23 cellular contexts compared by ENCODE assay signal in the genomic region with DNA sequence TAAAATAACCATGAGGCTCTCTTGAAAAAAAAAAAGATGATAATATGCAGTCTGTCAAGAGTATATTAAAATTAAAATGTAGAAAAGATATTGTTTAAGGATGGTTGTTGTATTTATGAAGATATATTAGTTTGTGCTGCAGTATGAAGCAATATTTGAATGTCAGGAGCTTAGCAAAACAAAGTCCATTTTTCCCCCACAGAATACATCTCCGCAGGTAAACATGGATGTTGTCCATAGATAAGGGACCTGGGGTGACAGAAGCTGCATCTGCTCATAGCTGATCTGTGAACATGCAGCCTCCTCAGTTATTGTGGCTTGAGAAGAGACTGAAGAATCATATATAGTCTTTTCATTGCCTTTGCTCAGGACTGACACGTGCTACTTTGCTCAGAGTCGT.
DNase-seq lines count a peak whose midpoint lies in the region; ATAC-seq, FAIRE-seq and TF ChIP-seq lines count a peak whose summit lies in the region.
"Had no signal": no experiment of that assay in that cellular context is flagged by ENCODE, and none has a peak within 500 bp of the region (broad histone marks: within the 10 kb centered on the region; RNA-seq: fewer than 3 reads in every experiment).

No MANE protein-coding gene starts in this region.

- no peaks in the 10 kb centered on the region for H3K36me3 ChIP-seq in K562 (ENCODE audit: control insufficient read depth, insufficient read depth, low read length)
- no peaks in the 10 kb centered on the region for H3K36me3 ChIP-seq in HepG2 (replicated peaks in 1 of 2; ENCODE audit: control insufficient read depth in 1 of 2, insufficient read depth in 2 of 2, low read length in 2 of 2)
- no peaks in the 10 kb centered on the region for H3K36me3 ChIP-seq in PC-9 (ENCODE audit: low read depth)
- H3K36me3 ChIP-seq: BLaER1 had no signal

- H3K9me3 ChIP-seq in K562 (replicated peaks; ENCODE audit: control insufficient read depth, insufficient read depth, low read depth, low read length) = no peaks in the 10 kb centered on the region
- H3K9me3 ChIP-seq in HepG2 (ENCODE audit: low read length) = peaks cover 52% of the 10 kb centered on the region
- H3K9me3 ChIP-seq in PC-9 (ENCODE audit: insufficient read depth, low read depth) = no peaks in the 10 kb centered on the region
- H3K9me3 ChIP-seq: BLaER1 had no signal

- CTCF ChIA-PET in K562 (lab: Yijun Ruan, JAX; ENCODE audit: low intra/inter-chr PET ratio) = no interaction called here
- CTCF ChIA-PET in HepG2 (lab: Yijun Ruan, JAX; ENCODE audit: low intra/inter-chr PET ratio, low total read pairs) = no interaction called here
- CTCF ChIA-PET in PC-9 (lab: Charles Lee) = no interaction called here

- H3F3A ChIP-seq in PC-9 (ENCODE audit: insufficient read depth, low read depth) = no peaks in the 10 kb centered on the region

- BruUV-seq in K562 (replicated peaks; lab: Mats Ljungman, UMichigan) = no TSS peak
- BruUV-seq in HepG2 (replicated peaks; lab: Mats Ljungman, UMichigan) = no TSS peak
- BruUV-seq in PC-9 (replicated peaks; lab: Mats Ljungman, UMichigan) = no TSS peak

- no peaks in the 10 kb centered on the region for H3K4me1 ChIP-seq in K562 (replicated peaks in 1 of 2; ENCODE audit: control insufficient read depth in 2 of 2, insufficient read depth in 2 of 2, low read length in 2 of 2)
- peaks cover 7% of the 10 kb centered on the region for H3K4me1 ChIP-seq in HepG2 (ENCODE audit: insufficient read depth, low read length)
- H3K4me1 ChIP-seq in PC-9 (replicated peaks; ENCODE audit: insufficient read depth) = no peaks in the 10 kb centered on the region
- H3K4me1 ChIP-seq: BLaER1 had no signal

- H2AFZ ChIP-seq in K562 (ENCODE audit: low read depth, low read length) (no peak overlapping the region), HepG2 (ENCODE audit: low read length) (no peak overlapping the region), PC-9 (no peak overlapping the region)
- H2AFZ ChIP-seq: GM23248 had no signal

- H3K27me3 ChIP-seq in K562 (ENCODE audit: control insufficient read depth in 2 of 2, insufficient read depth in 2 of 2, low read length in 2 of 2) = no peaks in the 10 kb centered on the region
- no peaks in the 10 kb centered on the region for H3K27me3 ChIP-seq in HepG2 (ENCODE audit: control insufficient read depth in 1 of 2, insufficient read depth in 2 of 2, low read length in 2 of 2)
- no peaks in the 10 kb centered on the region for H3K27me3 ChIP-seq in PC-9 (ENCODE audit: insufficient read depth, low read depth)
- H3K27me3 ChIP-seq: BLaER1 had no signal

- ATAC-seq in K562 (no peak), HepG2 (peak; percentile 93)
- ATAC-seq: CD8-positive, alpha-beta T cell; GM12878 had no signal

- FAIRE-seq in K562 (lab: Jason Lieb, UNC) (no peak), HepG2 (lab: Jason Lieb, UNC) (no peak)
- FAIRE-seq: A204.1, D721Med, GM12878, GM19239, H1 had no signal

- in situ Hi-C loops in K562 (cut with MboI) (no loop called here), HepG2 (cut with HindIII; ENCODE audit: extremely low pct_ligation_motif_present, low pct_unique_long_range_greater_than_20kb) (no loop called here)

- H3K4me3 ChIP-seq in K562 (no peak overlapping the region), HepG2 (replicated peaks in 1 of 3; ENCODE audit: insufficient read depth in 1 of 3, low read depth in 2 of 3, low read length in 3 of 3) (no peak overlapping the region), PC-9 (no peak overlapping the region)
- H3K4me3 ChIP-seq: BLaER1, GM12878, GM23248 had no signal

- intact Hi-C loops in K562 (cut with micrococcal nuclease) (no loop called here), HepG2 (cut with micrococcal nuclease; ENCODE audit: unreplicated experiment) (no loop called here), PC-9 (cut with micrococcal nuclease; ENCODE audit: unreplicated experiment) (no loop called here)

- H3K27ac ChIP-seq in K562 (ENCODE audit: extremely low read depth, low read depth, low read length) = no peak overlapping the region
- no peak overlapping the region for H3K27ac ChIP-seq in HepG2 (ENCODE audit: extremely low read length, insufficient read depth, low read length)
- H3K27ac ChIP-seq in PC-9 = no peak overlapping the region
- H3K27ac ChIP-seq: 22Rv1, BLaER1, C4-2B, GM23248 had no signal

- WGBS in K562 (ENCODE audit: insufficient coverage, low coverage, missing lambda C conversion rate) = 2% methylated on average over 3 of the region's 3 CpGs
- WGBS in HepG2 (ENCODE audit: low lambda C conversion rate) = 2% methylated on average over 3 of the region's 3 CpGs

- H3K9me1 ChIP-seq in K562 (ENCODE audit: control insufficient read depth, insufficient read depth, low read length) = no peaks in the 10 kb centered on the region

- no peak for TF ChIP-seq CTCF in K562 (IDR thresholded peaks at IDR 0.05 in 2 of 3, conservative IDR thresholded peaks at IDR 0.05 in 1 of 3; ENCODE audit: insufficient read depth in 2 of 3, low read depth in 1 of 3, low read length in 3 of 3)
- no peak for TF ChIP-seq CTCF in HepG2 (CRISPR knock-in tag; IDR thresholded peaks at IDR 0.05)
- no peak for TF ChIP-seq CTCF in PC-9 (conservative IDR thresholded peaks at IDR 0.05)

- TF ChIP-seq RAD21 in K562 (CRISPR knock-in tag; conservative IDR thresholded peaks at IDR 0.05 in 1 of 2, IDR thresholded peaks at IDR 0.05 in 1 of 2) = no peak
- TF ChIP-seq RAD21 in HepG2 (CRISPR knock-in tag; IDR thresholded peaks at IDR 0.05) = no peak

- no peaks in the 10 kb centered on the region for H3K9me2 ChIP-seq in PC-9 (ENCODE audit: insufficient read depth)

- H4K20me1 ChIP-seq in K562 (replicated peaks; ENCODE audit: control insufficient read depth, insufficient read depth, low read length) (no peaks in the 10 kb centered on the region), HepG2 (ENCODE audit: insufficient read depth, low read length) (no peaks in the 10 kb centered on the region), PC-9 (ENCODE audit: insufficient read depth) (no peaks in the 10 kb centered on the region)
- H4K20me1 ChIP-seq: BLaER1 had no signal

- no peak for TF ChIP-seq POLR2A in K562 (conservative IDR thresholded peaks at IDR 0.05)
- no peak for TF ChIP-seq POLR2A in HepG2 (IDR thresholded peaks at IDR 0.05; ENCODE audit: insufficient read depth in 1 of 2, low read depth in 2 of 2, low read length in 2 of 2)

- H3K9ac ChIP-seq in K562 (ENCODE audit: insufficient read depth in 1 of 2, low read depth in 2 of 2, low read length in 2 of 2) (no peak overlapping the region), HepG2 (ENCODE audit: insufficient read depth, low read depth, low read length) (no peak overlapping the region)
- H3K9ac ChIP-seq: BLaER1, GM23248 had no signal

- H3K79me2 ChIP-seq in K562 (ENCODE audit: control insufficient read depth, insufficient read depth, low read length) (no peaks in the 10 kb centered on the region), HepG2 (ENCODE audit: insufficient read depth, low read length) (no peaks in the 10 kb centered on the region), PC-9 (ENCODE audit: low read depth) (no peaks in the 10 kb centered on the region)

- H3K4me2 ChIP-seq in K562 (ENCODE audit: insufficient read depth, low read length) (no peak overlapping the region), HepG2 (ENCODE audit: low read depth, low read length) (no peak overlapping the region), PC-9 (no peak overlapping the region)
- H3K4me2 ChIP-seq: BLaER1 had no signal

- DNase-seq in HuH-7 (ENCODE audit: low spot score) = peak; percentile 58
- DNase-seq in K562 (ENCODE audit: extremely low read depth in 1 of 4, low spot score in 3 of 4) = no peak
- peak; percentile 16 for DNase-seq in HepG2 (ENCODE audit: low spot score)
- no peak for DNase-seq in PC-9
- no peak for DNase-seq in NCI-H1048 (lab: John Stamatoyannopoulos, UW)
- no peak for DNase-seq in COLO668 (lab: John Stamatoyannopoulos, UW; ENCODE audit: unreplicated experiment)
- DNase-seq: CD4-positive, CD25-positive, alpha-beta regulatory T cell; CD8-positive, alpha-beta T cell; DMS 273 treated with DMSO at 0.1 percent for 48 hours; DMS79; EL; GDM1; GM23248; H7; HCEC 1CT had no signal

- TF ChIP-seq EP300 in K562 (IDR thresholded peaks at IDR 0.05; ENCODE audit: low read length) (no peak), HepG2 (IDR thresholded peaks at IDR 0.05; ENCODE audit: low read depth in 2 of 2, low read length in 2 of 2) (no peak), HepG2 (CRISPR knock-in tag; IDR thresholded peaks at IDR 0.05; ENCODE audit: borderline replicate concordance) (no peak)

- POLR2A ChIA-PET in K562 (lab: Yijun Ruan, JAX) (no interaction called here), HepG2 (lab: Yijun Ruan, JAX) (no interaction called here), PC-9 (lab: Charles Lee; ENCODE audit: unreplicated experiment) (no interaction called here)

TF ChIP-seq in K562, 482 proteins besides CTCF, POLR2A, EP300 and RAD21 (continues in another document):
- TF ChIP-seq CBX3 (IDR thresholded peaks at IDR 0.05; ENCODE audit: borderline replicate concordance in 1 of 2, low read length in 2 of 2) (no peak), CREM (IDR thresholded peaks at IDR 0.05; ENCODE audit: low read depth) (no peak)

TF ChIP-seq in HepG2, 621 proteins besides CTCF, POLR2A, EP300 and RAD21 (continues in another document):
- TF ChIP-seq ZFY (CRISPR knock-in tag; IDR thresholded peaks at IDR 0.05) = no peak
- TF ChIP-seq CEBPB (IDR thresholded peaks at IDR 0.05; ENCODE audit: borderline replicate concordance, low read depth, low read length) = peak; percentile 78; the same call in 1 of the 2 replicates
- TF ChIP-seq MAF1 (CRISPR knock-in tag; IDR thresholded peaks at IDR 0.05; ENCODE audit: borderline replicate concordance) = no peak
- 0 out of 2 replicates have a peak, but pooled peaks have one; percentile 32 for TF ChIP-seq HNF4A (CRISPR knock-in tag; IDR thresholded peaks at IDR 0.05)
- no peak for TF ChIP-seq ZNF451 (CRISPR knock-in tag; IDR thresholded peaks at IDR 0.05)
- no peak for TF ChIP-seq ZBTB26 (CRISPR knock-in tag; IDR thresholded peaks at IDR 0.05; ENCODE audit: borderline replicate concordance)
- no peak for TF ChIP-seq ZNF709 (CRISPR knock-in tag; IDR thresholded peaks at IDR 0.05)
- TF ChIP-seq CEBPG (CRISPR knock-in tag; IDR thresholded peaks at IDR 0.05) = 0 out of 2 replicates have a peak, but pooled peaks have one; percentile 8
- no peak for TF ChIP-seq ZBTB7A (CRISPR knock-in tag; IDR thresholded peaks at IDR 0.05)
- TF ChIP-seq ZNF83 (CRISPR knock-in tag; IDR thresholded peaks at IDR 0.05; ENCODE audit: borderline replicate concordance) = no peak
- TF ChIP-seq ZNF619 (CRISPR knock-in tag; IDR thresholded peaks at IDR 0.05) = no peak
- TF ChIP-seq HOXD1 (CRISPR knock-in tag; IDR thresholded peaks at IDR 0.05) = no peak

Comparison
In these comparisons a context has a peak if more than half of its experiments do, and no peak if none do; other contexts are left out.
1. DNase-seq: peak in HuH-7 (single experiment) and HepG2 (single experiment); none in K562 (0 of 4), PC-9 (0 of 2), NCI-H1048 (single experiment) and COLO668 (single experiment).